In genomic region chr12:72276212-72276865, GRCh38 we compare ENCODE assay signal across 1 cellular context.
TF ChIP-seq lines count a peak whose summit lies in the region.

No MANE protein-coding gene starts in this region.

TF ChIP-seq in GM23338, 12 proteins besides CTCF, POLR2A, EP300 and RAD21 (continued from another document):
- TF ChIP-seq ZNF462 (CRISPR knock-in tag; IDR thresholded peaks at IDR 0.05), result no peak
- no peak for TF ChIP-seq ETS1 (IDR thresholded peaks at IDR 0.05)
- TF ChIP-seq ZNF331 (CRISPR knock-in tag; IDR thresholded peaks at IDR 0.05; ENCODE audit: low read depth), result no peak
- no peak for TF ChIP-seq EZH2phosphoT487 (IDR thresholded peaks at IDR 0.05; ENCODE audit: unreplicated experiment)
- TF ChIP-seq JUNB (IDR thresholded peaks at IDR 0.05; ENCODE audit: unreplicated experiment), result no peak
- TF ChIP-seq REST (IDR thresholded peaks at IDR 0.05; ENCODE audit: unreplicated experiment), result no peak
- TF ChIP-seq POLR2AphosphoS5 (IDR thresholded peaks at IDR 0.05; ENCODE audit: low read depth), result no peak
- TF ChIP-seq STAT1 (IDR thresholded peaks at IDR 0.05; ENCODE audit: unreplicated experiment), result no peak
- TF ChIP-seq CREB1 (CRISPR knock-in tag; IDR thresholded peaks at IDR 0.05; ENCODE audit: low read depth), result no peak
